In the genomic region with DNA sequence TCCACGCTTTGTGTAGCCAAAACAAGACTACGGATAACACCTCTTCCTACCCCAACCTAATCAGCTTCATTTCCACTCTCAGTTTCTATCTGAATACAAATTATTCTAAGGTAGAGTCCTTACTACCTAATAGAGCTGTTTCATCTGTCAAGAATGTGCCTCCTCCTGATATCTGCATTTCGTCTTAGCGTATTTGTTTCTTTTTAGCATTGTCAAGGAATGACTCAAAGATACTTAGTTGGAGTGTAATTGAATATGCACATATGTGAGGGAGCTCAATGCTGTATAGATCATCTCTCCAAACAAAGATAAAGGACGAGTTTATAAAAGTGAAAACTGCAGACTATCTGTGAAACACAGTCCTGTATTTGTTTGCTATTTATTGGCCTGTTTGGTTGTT, we compare ENCODE assay signal across 1 cellular context.
A peak's percentile ranks its signal among the peaks of the same experiment; 100 is the strongest.
TF ChIP-seq lines count a peak whose summit lies in the region.

No MANE protein-coding gene starts in this region.

TF ChIP-seq in IMR-90, 13 proteins besides CTCF, POLR2A, EP300 and RAD21:
- TF ChIP-seq ELK1 (IDR thresholded peaks at IDR 0.05; ENCODE audit: borderline replicate concordance, low read depth, low read length), result no peak
- peak; percentile 57 for TF ChIP-seq FOS (IDR thresholded peaks at IDR 0.05; ENCODE audit: low read depth, low read length)
